In the genomic region with DNA sequence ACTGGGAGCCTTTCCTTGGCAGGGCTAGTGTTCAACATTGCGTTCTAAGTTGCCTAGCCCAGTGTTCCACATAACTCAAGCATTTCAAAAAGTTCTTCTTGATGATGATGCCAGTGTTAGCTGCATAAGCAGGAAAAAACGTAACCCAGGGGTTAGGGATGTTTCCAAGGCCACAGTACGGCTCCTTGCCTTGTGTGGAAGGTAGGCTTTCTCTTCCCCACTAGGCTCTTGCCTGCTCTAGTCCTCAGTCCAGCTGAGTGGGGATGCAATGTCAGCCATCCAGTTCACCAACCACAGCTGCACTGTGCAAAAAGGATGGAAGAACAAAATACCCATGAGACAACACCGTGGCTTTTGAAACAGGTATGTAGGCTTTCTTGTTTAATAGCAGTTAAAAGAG, we compare ENCODE assay signal across 7 cellular contexts. TPM values are rescaled to one million over a fixed set of nuclear protein-coding genes. Genes with fewer than 3 reads are reported as not detected.
"Had no signal": no experiment of that assay in that cellular context is flagged by ENCODE, and none has a peak within 500 bp of the region (broad histone marks: within the 10 kb centered on the region; RNA-seq: fewer than 3 reads in every experiment).

No MANE protein-coding gene starts in this region.

- DNase-seq: IMR-90, KBM-7, KG1 had no signal

- H3K4me3 ChIP-seq: K562 had no signal

- FAIRE-seq: HepG2, K562 had no signal

- H3K27ac ChIP-seq: HL-60 had no signal

- ATAC-seq: HepG2, K562 had no signal

RNA-seq across cellular contexts. Expression of a gene that starts 28.0 kb away (rescaled TPM):
- total RNA-seq: IMR-90 had no signal
- polyA plus RNA-seq: IgD-negative memory B cell had no signal
